ENCODE assay signal across 1 cellular context in the genomic region with DNA sequence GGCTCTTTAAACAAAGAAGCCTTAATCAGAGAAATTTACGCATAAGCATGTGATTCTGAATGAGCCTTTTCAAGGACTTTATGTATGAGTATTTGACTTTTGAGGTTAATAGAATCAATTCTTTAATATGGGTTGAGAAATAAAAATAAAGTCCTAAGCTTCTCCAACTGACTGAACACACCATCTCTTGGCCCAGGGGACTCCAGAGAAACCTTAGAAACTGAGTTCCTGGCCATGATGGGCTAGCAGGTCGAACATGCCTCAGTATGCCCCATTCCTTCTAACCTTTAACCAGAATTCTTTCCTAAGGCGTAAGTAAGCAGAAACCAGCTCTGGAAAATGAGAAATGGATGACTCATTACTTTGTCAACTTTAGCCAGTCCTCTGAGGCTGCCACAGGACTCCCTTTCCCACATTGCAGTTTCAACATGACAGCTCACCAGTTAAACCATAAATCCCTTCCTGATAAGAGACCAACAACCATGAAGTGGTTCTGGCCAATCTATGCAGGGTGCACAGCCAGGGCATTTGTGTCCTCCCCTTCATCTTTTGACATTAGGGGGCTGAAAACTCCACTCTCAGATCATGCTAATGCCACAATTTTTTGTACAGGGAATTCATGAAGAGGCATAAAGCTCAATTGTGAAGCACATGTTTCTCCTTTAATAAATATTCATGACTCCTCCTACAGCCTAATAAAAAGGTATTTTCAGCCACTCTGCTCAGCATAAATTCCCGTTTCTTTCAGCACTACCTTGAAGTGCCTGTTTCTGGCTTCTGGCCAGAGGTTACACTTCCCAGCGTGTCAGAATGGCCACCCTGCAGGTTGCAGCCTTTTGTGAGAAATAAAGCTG.
A peak's percentile ranks its signal among the peaks of the same experiment; 100 is the strongest.
TF ChIP-seq lines count a peak whose summit lies in the region.

No MANE protein-coding gene starts in this region.

TF ChIP-seq in IMR-90, 13 proteins besides CTCF, POLR2A, EP300 and RAD21:
- TF ChIP-seq MAFK (IDR thresholded peaks at IDR 0.05; ENCODE audit: low read depth, low read length) (peak; percentile 65), USF2 (IDR thresholded peaks at IDR 0.05; ENCODE audit: low read depth, low read length) (no peak), CHD1 (IDR thresholded peaks at IDR 0.05; ENCODE audit: low read depth, low read length) (no peak), RCOR1 (IDR thresholded peaks at IDR 0.05; ENCODE audit: insufficient replicate concordance, low read length) (no peak), MXI1 (IDR thresholded peaks at IDR 0.05; ENCODE audit: borderline replicate concordance, low read depth, low read length) (peak; percentile 50; the same call in 1 of the 2 replicates), FOS (IDR thresholded peaks at IDR 0.05; ENCODE audit: low read depth, low read length) (peak; percentile 91), RFX5 (IDR thresholded peaks at IDR 0.05; ENCODE audit: low read depth, low read length) (no peak), NFE2L2 (IDR thresholded peaks at IDR 0.05; ENCODE audit: low read depth, low read length) (0 out of 2 replicates have a peak, but pooled peaks have one; percentile 29), CEBPB (IDR thresholded peaks at IDR 0.05; ENCODE audit: low read depth, low read length) (peak; percentile 80), MAZ (IDR thresholded peaks at IDR 0.05; ENCODE audit: borderline replicate concordance, low read depth, low read length) (0 out of 2 replicates have a peak, but pooled peaks have one; percentile 6), SMC3 (IDR thresholded peaks at IDR 0.05; ENCODE audit: low read depth, low read length) (no peak), BHLHE40 (IDR thresholded peaks at IDR 0.05; ENCODE audit: low read depth, low read length) (peak; percentile 50; the same call in 1 of the 2 replicates)
- TF ChIP-seq, protein P1, sequence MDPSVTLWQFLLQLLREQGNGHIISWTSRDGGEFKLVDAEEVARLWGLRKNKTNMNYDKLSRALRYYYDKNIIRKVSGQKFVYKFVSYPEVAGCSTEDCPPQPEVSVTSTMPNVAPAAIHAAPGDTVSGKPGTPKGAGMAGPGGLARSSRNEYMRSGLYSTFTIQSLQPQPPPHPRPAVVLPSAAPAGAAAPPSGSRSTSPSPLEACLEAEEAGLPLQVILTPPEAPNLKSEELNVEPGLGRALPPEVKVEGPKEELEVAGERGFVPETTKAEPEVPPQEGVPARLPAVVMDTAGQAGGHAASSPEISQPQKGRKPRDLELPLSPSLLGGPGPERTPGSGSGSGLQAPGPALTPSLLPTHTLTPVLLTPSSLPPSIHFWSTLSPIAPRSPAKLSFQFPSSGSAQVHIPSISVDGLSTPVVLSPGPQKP (IDR thresholded peaks at IDR 0.05; ENCODE audit: borderline replicate concordance, low read depth, low read length), result no peak
